Comparison of ENCODE assay signal across 11 cellular contexts in the genomic region with DNA sequence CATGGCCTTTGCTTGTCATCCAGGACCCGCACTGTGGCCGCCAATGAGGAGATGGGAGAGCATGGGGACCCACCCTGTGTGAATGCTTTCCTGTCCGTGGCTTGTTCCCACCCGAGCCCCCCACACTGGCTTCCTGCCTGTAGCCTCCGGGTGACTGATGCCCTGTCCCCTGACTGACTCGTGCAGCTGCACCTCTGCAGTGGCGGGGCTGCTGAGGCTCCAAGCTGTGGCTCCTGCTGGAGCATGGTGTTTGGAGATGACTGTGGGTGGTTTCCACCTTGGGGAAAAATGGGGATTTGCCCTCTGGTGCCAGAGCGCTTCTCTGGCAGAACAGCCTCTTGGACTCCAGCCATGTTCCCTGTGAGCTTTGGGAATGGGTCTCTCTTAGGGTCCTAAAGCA. TPM values are rescaled to one million over a fixed set of nuclear protein-coding genes. Genes with fewer than 3 reads are reported as not detected.
A peak's percentile ranks its signal among the peaks of the same experiment; 100 is the strongest.
DNase-seq lines count a peak whose midpoint lies in the region; ATAC-seq and TF ChIP-seq lines count a peak whose summit lies in the region.
"Had no signal": no experiment of that assay in that cellular context is flagged by ENCODE, and none has a peak within 500 bp of the region (broad histone marks: within the 10 kb centered on the region; RNA-seq: fewer than 3 reads in every experiment).

No MANE protein-coding gene starts in this region.

- in situ Hi-C loops in GM13976 (cut with MboI; ENCODE audit: low sequenced_read_pairs, unreplicated experiment), result no loop called here

- DNase-seq in activated CD4-positive, alpha-beta T cell treated with anti-CD3 and anti-CD28 coated beads for 36 hours, result peak; percentile 55
- DNase-seq in activated CD4-positive, alpha-beta T cell treated with anti-CD3 and anti-CD28 coated beads, Interleukin-2, amount 50 U/mL, for 1 hour, result no peak
- DNase-seq in SJCRH30 (peak; percentile 44 to 56), endodermal cell (peak; percentile 50), smooth muscle cell (lab: John Stamatoyannopoulos, UW; ENCODE audit: unreplicated experiment) (no peak), GM13976 (ENCODE audit: low spot score) (no peak)
- peak; percentile 37 for DNase-seq in stimulated activated naive CD8-positive, alpha-beta T cell treated with anti-CD3 and anti-CD28 coated beads, Interleukin-15, Interleukin-2, amounts not matched to agents 100 U/mL and 50 U/mL, for 24 hours
- DNase-seq: AML-193; stimulated activated CD4-positive, alpha-beta T cell treated with anti-CD3 and anti-CD28 coated beads, Interleukin-12 subunit alpha, Interleukin-12 subunit beta, amount 100 ng/mL, for 4 hours; trophoblast cell had no signal

- no peaks in the 10 kb centered on the region for H3K36me3 ChIP-seq in SJCRH30
- H3K36me3 ChIP-seq in endodermal cell (ENCODE audit: control insufficient read depth, insufficient read depth, low read length), result no peaks in the 10 kb centered on the region
- no peaks in the 10 kb centered on the region for H3K36me3 ChIP-seq in smooth muscle cell (ENCODE audit: low read depth)

- POLR2A ChIA-PET in activated CD4-positive, alpha-beta T cell treated with anti-CD3 and anti-CD28 coated beads for 36 hours (lab: Charles Lee), result interaction anchor here (1.1 to 1.2 kb wide), 2 partner anchors 15 to 284 kb away, joined by 4 read pairs; no protein-coding TSS in a partner anchor

- H3K79me2 ChIP-seq in smooth muscle cell (ENCODE audit: low read depth), result no peaks in the 10 kb centered on the region

- peaks cover 3% of the 10 kb centered on the region for H3K36me3 Mint-ChIP-seq in activated CD4-positive, alpha-beta T cell treated with anti-CD3 and anti-CD28 coated beads for 36 hours (ENCODE audit: low read depth)
- no peaks in the 10 kb centered on the region for H3K36me3 Mint-ChIP-seq in endodermal cell (ENCODE audit: low read depth)

- H3K4me1 ChIP-seq in SJCRH30, result peaks cover 14% of the 10 kb centered on the region; the same call in 1 of the 2 replicates
- H3K4me1 ChIP-seq in endodermal cell (ENCODE audit: control insufficient read depth, insufficient read depth, low read length), result peaks cover 2% of the 10 kb centered on the region
- peaks cover 4% of the 10 kb centered on the region for H3K4me1 ChIP-seq in smooth muscle cell (ENCODE audit: low read depth)

- H2AFZ ChIP-seq in smooth muscle cell (ENCODE audit: low read depth), result no peak overlapping the region

- H3K27me3 ChIP-seq in SJCRH30, result peaks cover 18% of the 10 kb centered on the region; the same call in 1 of the 2 replicates
- peaks cover 40% of the 10 kb centered on the region for H3K27me3 ChIP-seq in endodermal cell (ENCODE audit: control insufficient read depth, insufficient read depth, low read length, poor library complexity, severe bottlenecking)
- H3K27me3 ChIP-seq in smooth muscle cell (ENCODE audit: low read depth), result peaks cover 73% of the 10 kb centered on the region

- TF ChIP-seq CTCF in endodermal cell (conservative IDR thresholded peaks at IDR 0.05), result no peak
- TF ChIP-seq CTCF in smooth muscle cell (IDR thresholded peaks at IDR 0.05; ENCODE audit: borderline replicate concordance, insufficient read depth, poor library complexity, severe bottlenecking), result no peak
- TF ChIP-seq CTCF in GM13976 (IDR thresholded peaks at IDR 0.05; ENCODE audit: borderline replicate concordance, control extremely low read depth, extremely low read depth, insufficient read depth, missing control alignments), result no peak

- H3K9me3 ChIP-seq in SJCRH30 (replicated peaks) (no peaks in the 10 kb centered on the region), endodermal cell (ENCODE audit: control insufficient read depth, low read length) (no peaks in the 10 kb centered on the region), smooth muscle cell (replicated peaks; ENCODE audit: low read depth) (no peaks in the 10 kb centered on the region)

- H3K9me3 Mint-ChIP-seq in activated CD4-positive, alpha-beta T cell treated with anti-CD3 and anti-CD28 coated beads for 36 hours (ENCODE audit: low read depth), result no peaks in the 10 kb centered on the region
- H3K9me3 Mint-ChIP-seq in endodermal cell, result no peaks in the 10 kb centered on the region

- peak overlapping the region; percentile 90 for H3K4me3 Mint-ChIP-seq in activated CD4-positive, alpha-beta T cell treated with anti-CD3 and anti-CD28 coated beads for 36 hours
- peak overlapping the region; percentile 87 for H3K4me3 Mint-ChIP-seq in endodermal cell

- WGBS in endodermal cell (ENCODE audit: insufficient coverage in 1 of 2, insufficient read length in 1 of 2), 2 experiments, result 75 to 88% methylated on average over 3 to 8 of the region's 8 CpGs
- WGBS in smooth muscle cell (ENCODE audit: low lambda C conversion rate), result 68% methylated on average over 8 of the region's 8 CpGs

- intact Hi-C loops in activated CD4-positive, alpha-beta T cell treated with anti-CD3 and anti-CD28 coated beads for 36 hours (cut with DNase I, micrococcal nuclease), result loop anchor here in 1 of 2 experiments (2.0 kb wide), 1 partner anchor 67 kb away; no protein-coding TSS in a partner anchor

- H3K9ac ChIP-seq in endodermal cell (ENCODE audit: extremely low read depth, low read length, poor library complexity, severe bottlenecking) (no peak overlapping the region), smooth muscle cell (ENCODE audit: low read depth) (no peak overlapping the region)

- H4K20me1 ChIP-seq in smooth muscle cell (ENCODE audit: low read depth), result no peaks in the 10 kb centered on the region

- H3F3A ChIP-seq in smooth muscle cell (ENCODE audit: low read depth), result no peaks in the 10 kb centered on the region

- peaks cover 4% of the 10 kb centered on the region for H3K27me3 Mint-ChIP-seq in activated CD4-positive, alpha-beta T cell treated with anti-CD3 and anti-CD28 coated beads for 36 hours
- H3K27me3 Mint-ChIP-seq in endodermal cell (ENCODE audit: insufficient read depth), result peaks cover 64% of the 10 kb centered on the region

- H3K4me2 ChIP-seq in smooth muscle cell, result no peak overlapping the region

- no peak overlapping the region for H3K4me3 ChIP-seq in SJCRH30
- H3K4me3 ChIP-seq in endodermal cell (ENCODE audit: low read length), result peak overlapping the region; percentile 88
- no peak overlapping the region for H3K4me3 ChIP-seq in smooth muscle cell

- no peak overlapping the region for H3K27ac Mint-ChIP-seq in activated CD4-positive, alpha-beta T cell treated with anti-CD3 and anti-CD28 coated beads for 36 hours
- no peak overlapping the region for H3K27ac Mint-ChIP-seq in endodermal cell

- CTCF ChIA-PET in activated CD4-positive, alpha-beta T cell treated with anti-CD3 and anti-CD28 coated beads for 36 hours (lab: Charles Lee), result interaction anchor here (0.6 to 1.8 kb wide), 9 partner anchors 14 to 1021 kb away, joined by 3 to 5 read pairs (median 3); no protein-coding TSS in a partner anchor

- ATAC-seq in activated CD4-positive, alpha-beta T cell treated with anti-CD3 and anti-CD28 coated beads for 36 hours, result no peak
- no peak for ATAC-seq in stimulated activated naive CD8-positive, alpha-beta T cell treated with anti-CD3 and anti-CD28 coated beads, Interleukin-15, Interleukin-2, amounts not matched to agents 100 U/mL and 50 U/mL, for 24 hours
- ATAC-seq in GM21526 (IDR thresholded peaks at IDR 0.05; ENCODE audit: low FRiP score, unreplicated experiment), result no peak

- no peak overlapping the region for H3K27ac ChIP-seq in SJCRH30
- no peak overlapping the region for H3K27ac ChIP-seq in endodermal cell (ENCODE audit: low read depth, low read length)
- H3K27ac ChIP-seq in smooth muscle cell (ENCODE audit: low read depth), result no peak overlapping the region

- H3K4me1 Mint-ChIP-seq in activated CD4-positive, alpha-beta T cell treated with anti-CD3 and anti-CD28 coated beads for 36 hours, result peaks cover 47% of the 10 kb centered on the region
- H3K4me1 Mint-ChIP-seq in endodermal cell, result peaks cover 28% of the 10 kb centered on the region

RNA-seq across cellular contexts. Expression of a gene that starts 2.1 kb away (rescaled TPM):
- total RNA-seq in activated CD4-positive, alpha-beta T cell treated with anti-CD3 and anti-CD28 coated beads for 36 hours, result 10 to 100 TPM; 16.0 to 16.3 TPM
- 0.63 and 1.1 TPM in 2 replicates for total RNA-seq in SJCRH30 (2014; rRNA removed; shearing (Covaris generic))
- 1 to 10 TPM; 4.5 to 7.8 TPM for total RNA-seq in endodermal cell
- polyA plus RNA-seq in endodermal cell (2013, experiment 1 of 2), result 9.1 TPM
- 7.3 TPM for polyA plus RNA-seq in endodermal cell (2013, experiment 2 of 2)
- total RNA-seq in smooth muscle cell, result 1.6 and 1.9 TPM in 2 replicates
- polyA plus RNA-seq in smooth muscle cell, result 2.3 and 3.7 TPM in 2 replicates

Comparison
In these comparisons a context has a peak if more than half of its experiments do, and no peak if none do; other contexts are left out.
1. DNase-seq: peak in activated CD4-positive, alpha-beta T cell treated with anti-CD3 and anti-CD28 coated beads for 36 hours (single experiment), SJCRH30 (2 of 2), endodermal cell (single experiment) and stimulated activated naive CD8-positive, alpha-beta T cell treated with anti-CD3 and anti-CD28 coated beads, Interleukin-15, Interleukin-2, amounts not matched to agents 100 U/mL and 50 U/mL, for 24 hours (single experiment); none in activated CD4-positive, alpha-beta T cell treated with anti-CD3 and anti-CD28 coated beads, Interleukin-2, amount 50 U/mL, for 1 hour (single experiment), smooth muscle cell (single experiment) and GM13976 (single experiment).